In genomic region chr6:27847706-27848105, GRCh38 we compare ENCODE assay signal across 14 cellular contexts.
"Had no signal": no experiment of that assay in that cellular context is flagged by ENCODE, and none has a peak within 500 bp of the region (broad histone marks: within the 10 kb centered on the region; RNA-seq: fewer than 3 reads in every experiment).

No MANE protein-coding gene starts in this region.

- H3K9me3 Mint-ChIP-seq: activated naive CD4-positive, alpha-beta T cell treated with anti-CD3 and anti-CD28 coated beads, Interleukin-2, amount 10 ng/mL, durations not matched to agents 7 days and 5 days; immature natural killer cell; neural progenitor cell had no signal

- H3K27me3 Mint-ChIP-seq: activated naive CD4-positive, alpha-beta T cell treated with anti-CD3 and anti-CD28 coated beads, Interleukin-2, amount 10 ng/mL, durations not matched to agents 7 days and 5 days had no signal

- H3K4me3 Mint-ChIP-seq: activated naive CD4-positive, alpha-beta T cell treated with anti-CD3 and anti-CD28 coated beads, Interleukin-2, amount 10 ng/mL, durations not matched to agents 7 days and 5 days; immature natural killer cell; neural progenitor cell had no signal

- ATAC-seq: activated CD4-positive, CD25-positive, alpha-beta regulatory T cell treated with anti-CD3 and anti-CD28 coated beads, Interleukin-2, amount 50 U/mL, for 24 hours; gastrocnemius medialis; heart left ventricle; left cardiac atrium; lower lobe of right lung had no signal

- H3K27ac Mint-ChIP-seq: activated naive CD4-positive, alpha-beta T cell treated with anti-CD3 and anti-CD28 coated beads, Interleukin-2, amount 10 ng/mL, durations not matched to agents 7 days and 5 days; immature natural killer cell had no signal

- H3K9me3 ChIP-seq: ascending aorta, esophagus squamous epithelium, gastrocnemius medialis, heart left ventricle, lower lobe of right lung, ovary had no signal

- H3K4me1 ChIP-seq: ascending aorta, esophagus squamous epithelium, gastrocnemius medialis, heart left ventricle, lower lobe of right lung had no signal

- DNase-seq: activated naive CD4-positive, alpha-beta T cell treated with anti-CD3 and anti-CD28 coated beads, Interleukin-2, amount 10 ng/mL, durations not matched to agents 7 days and 5 days; activated T-cell treated with anti-CD3 and anti-CD28 coated beads for 4 hours; esophagus squamous epithelium; gastrocnemius medialis; heart left ventricle; immature natural killer cell; left cardiac atrium; lower lobe of right lung; ovary; stimulated activated CD4-positive, alpha-beta T cell treated with anti-CD3 and anti-CD28 coated beads, Interleukin-12 subunit alpha, Interleukin-12 subunit beta, amount 100 ng/mL, for 4 hours; stimulated activated CD4-positive, alpha-beta T cell treated with anti-CD3 and anti-CD28 coated beads, Interleukin-2, amount 100 ng/mL, for 24 hours had no signal

- H3K36me3 ChIP-seq: ascending aorta, esophagus squamous epithelium, gastrocnemius medialis, lower lobe of right lung, neural progenitor cell, ovary had no signal

- H3K4me1 Mint-ChIP-seq: activated naive CD4-positive, alpha-beta T cell treated with anti-CD3 and anti-CD28 coated beads, Interleukin-2, amount 10 ng/mL, durations not matched to agents 7 days and 5 days; immature natural killer cell had no signal

- H3K4me3 ChIP-seq: ascending aorta, esophagus squamous epithelium, gastrocnemius medialis, heart left ventricle, lower lobe of right lung, neural progenitor cell, ovary had no signal

- H3K27ac ChIP-seq: ascending aorta, esophagus squamous epithelium, gastrocnemius medialis, heart left ventricle, lower lobe of right lung, neural progenitor cell, ovary had no signal

- H3K27me3 ChIP-seq: ascending aorta, gastrocnemius medialis, heart left ventricle, neural progenitor cell, ovary had no signal
